8 cellular contexts compared by ENCODE assay signal in the genomic region with DNA sequence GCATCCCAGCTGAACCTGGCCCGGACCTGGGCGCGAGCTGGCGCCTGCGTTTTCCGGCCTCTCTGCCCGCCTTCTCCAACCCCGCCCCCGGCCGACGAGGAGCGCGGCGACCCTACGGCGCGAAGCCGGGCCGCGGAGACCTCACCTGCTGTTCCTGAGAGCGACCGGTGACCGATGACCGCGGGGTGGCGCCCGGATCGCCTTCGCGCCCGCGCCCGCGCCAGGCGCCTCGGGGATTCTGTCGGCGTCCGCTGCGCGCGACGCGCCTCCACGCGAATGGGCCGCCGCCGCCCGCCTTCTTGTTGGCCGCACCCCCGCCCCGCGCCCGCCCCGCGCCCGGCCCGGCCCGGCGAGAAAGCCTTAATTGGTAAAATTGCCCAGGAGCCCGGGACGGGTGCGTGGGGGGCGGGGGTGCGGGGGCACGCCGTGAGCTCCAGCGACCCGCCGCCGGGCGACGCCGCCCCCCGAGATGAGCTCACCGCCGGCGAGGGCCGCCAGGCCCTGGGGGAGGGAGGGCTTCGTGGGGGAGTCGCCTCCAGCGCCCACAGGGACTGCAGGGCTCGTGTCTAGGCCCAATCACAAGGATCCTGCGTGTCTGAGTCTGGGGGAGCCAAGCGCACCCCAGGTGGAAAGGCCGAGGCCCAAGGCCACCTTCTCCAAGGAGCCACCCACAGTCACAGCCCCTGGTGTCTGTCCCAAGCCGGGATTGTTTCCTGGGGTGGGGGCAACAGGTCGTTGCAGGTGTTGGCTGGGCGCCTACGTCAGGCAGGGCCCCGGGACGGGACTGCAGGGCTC. TPM values are rescaled to one million over a fixed set of nuclear protein-coding genes. Genes with fewer than 3 reads are reported as not detected.
A peak's percentile ranks its signal among the peaks of the same experiment; 100 is the strongest.
DNase-seq lines count a peak whose midpoint lies in the region; ATAC-seq and TF ChIP-seq lines count a peak whose summit lies in the region.

A gene with protein sequence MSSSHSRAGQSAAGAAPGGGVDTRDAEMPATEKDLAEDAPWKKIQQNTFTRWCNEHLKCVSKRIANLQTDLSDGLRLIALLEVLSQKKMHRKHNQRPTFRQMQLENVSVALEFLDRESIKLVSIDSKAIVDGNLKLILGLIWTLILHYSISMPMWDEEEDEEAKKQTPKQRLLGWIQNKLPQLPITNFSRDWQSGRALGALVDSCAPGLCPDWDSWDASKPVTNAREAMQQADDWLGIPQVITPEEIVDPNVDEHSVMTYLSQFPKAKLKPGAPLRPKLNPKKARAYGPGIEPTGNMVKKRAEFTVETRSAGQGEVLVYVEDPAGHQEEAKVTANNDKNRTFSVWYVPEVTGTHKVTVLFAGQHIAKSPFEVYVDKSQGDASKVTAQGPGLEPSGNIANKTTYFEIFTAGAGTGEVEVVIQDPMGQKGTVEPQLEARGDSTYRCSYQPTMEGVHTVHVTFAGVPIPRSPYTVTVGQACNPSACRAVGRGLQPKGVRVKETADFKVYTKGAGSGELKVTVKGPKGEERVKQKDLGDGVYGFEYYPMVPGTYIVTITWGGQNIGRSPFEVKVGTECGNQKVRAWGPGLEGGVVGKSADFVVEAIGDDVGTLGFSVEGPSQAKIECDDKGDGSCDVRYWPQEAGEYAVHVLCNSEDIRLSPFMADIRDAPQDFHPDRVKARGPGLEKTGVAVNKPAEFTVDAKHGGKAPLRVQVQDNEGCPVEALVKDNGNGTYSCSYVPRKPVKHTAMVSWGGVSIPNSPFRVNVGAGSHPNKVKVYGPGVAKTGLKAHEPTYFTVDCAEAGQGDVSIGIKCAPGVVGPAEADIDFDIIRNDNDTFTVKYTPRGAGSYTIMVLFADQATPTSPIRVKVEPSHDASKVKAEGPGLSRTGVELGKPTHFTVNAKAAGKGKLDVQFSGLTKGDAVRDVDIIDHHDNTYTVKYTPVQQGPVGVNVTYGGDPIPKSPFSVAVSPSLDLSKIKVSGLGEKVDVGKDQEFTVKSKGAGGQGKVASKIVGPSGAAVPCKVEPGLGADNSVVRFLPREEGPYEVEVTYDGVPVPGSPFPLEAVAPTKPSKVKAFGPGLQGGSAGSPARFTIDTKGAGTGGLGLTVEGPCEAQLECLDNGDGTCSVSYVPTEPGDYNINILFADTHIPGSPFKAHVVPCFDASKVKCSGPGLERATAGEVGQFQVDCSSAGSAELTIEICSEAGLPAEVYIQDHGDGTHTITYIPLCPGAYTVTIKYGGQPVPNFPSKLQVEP (N-terminal part only) (minus strand): TSS at position 274 of the 795 bp plus-strand sequence. CDS start 3,389 bp downstream, outside the sequence.

- H3K9me3 ChIP-seq in RWPE2 (ENCODE audit: severe bottlenecking) (no peaks in the 10 kb centered on the region), endodermal cell (ENCODE audit: control insufficient read depth, low read length) (no peaks in the 10 kb centered on the region), upper lobe of left lung (peaks cover 0 to 23% (median 0%) of the 10 kb centered on the region in 4 donors)

- TF ChIP-seq POLR2A in upper lobe of left lung (IDR thresholded peaks at IDR 0.05), result peak in 1 of 4 donors; percentile 17

- ATAC-seq in RWPE2 (ENCODE audit: low read depth), result no peak
- ATAC-seq in upper lobe of left lung (ENCODE audit: low FRiP score in 2 of 2), result no peak

- peaks cover 16% of the 10 kb centered on the region for H3K27me3 Mint-ChIP-seq in endodermal cell (ENCODE audit: insufficient read depth)

- TF ChIP-seq CTCF in RWPE2 (IDR thresholded peaks at IDR 0.05; ENCODE audit: poor library complexity, severe bottlenecking), result no peak
- peak; percentile 23 for TF ChIP-seq CTCF in endodermal cell (conservative IDR thresholded peaks at IDR 0.05)
- peak in 3 of 6 experiments; percentile 28 to 36 (median 31) for TF ChIP-seq CTCF in upper lobe of left lung (IDR thresholded peaks at IDR 0.05)

- H3K27me3 ChIP-seq in RWPE2 (ENCODE audit: insufficient read depth, poor library complexity, severe bottlenecking) (no peaks in the 10 kb centered on the region), endodermal cell (ENCODE audit: control insufficient read depth, insufficient read depth, low read length, poor library complexity, severe bottlenecking) (no peaks in the 10 kb centered on the region), upper lobe of left lung (peaks cover 0 to 5% (median 0%) of the 10 kb centered on the region in 4 donors)

- H3K9ac ChIP-seq in endodermal cell (ENCODE audit: extremely low read depth, low read length, poor library complexity, severe bottlenecking), result peak within 1 kb of the TSS; percentile 6

- H3K27ac Mint-ChIP-seq in endodermal cell, result no peak within 1 kb of the TSS

- peak; percentile 75 for DNase-seq in activated effector memory CD4-positive, alpha-beta T cell treated with anti-CD3 and anti-CD28 coated beads, Interleukin-2, amount 50 U/mL, for 16 hours
- DNase-seq in activated effector memory CD4-positive, alpha-beta T cell treated with Interleukin-2 at 50 U/mL for 16 hours, result no peak
- DNase-seq in RWPE2 (ENCODE audit: low spot score) (no peak), endodermal cell (peak; percentile 83), mucosa of gallbladder (ENCODE audit: low spot score) (no peak), upper lobe of left lung (peak in 1 of 2 donors; percentile 91), middle frontal gyrus (ENCODE audit: extremely low spot score, low spot score) (no peak), NCI-H2081 (lab: John Stamatoyannopoulos, UW) (no peak)

- H3K4me1 Mint-ChIP-seq in endodermal cell, result no peaks in the 10 kb centered on the region

- WGBS in endodermal cell (ENCODE audit: insufficient coverage in 1 of 2, insufficient read length in 1 of 2), 2 experiments, result 9% methylated on average over 76 of the region's 93 CpGs; no CpG with 5 or more reads in 1 of the 2 experiments
- 37% methylated on average over 67 of the region's 93 CpGs; no CpG with 5 or more reads in 1 of the 2 donors for WGBS in upper lobe of left lung, 2 donors

- H3K9me3 Mint-ChIP-seq in endodermal cell, result peaks cover 44% of the 10 kb centered on the region

- H3K4me3 ChIP-seq in RWPE2 (ENCODE audit: severe bottlenecking) (peak within 1 kb of the TSS; percentile 45), endodermal cell (ENCODE audit: low read length) (peak within 1 kb of the TSS; percentile 77), upper lobe of left lung (peak within 1 kb of the TSS in 3 of 4 donors; percentile 43 to 88 (median 78))

- H3K36me3 ChIP-seq in RWPE2 (ENCODE audit: low read depth) (peaks cover 8% of the 10 kb centered on the region), endodermal cell (ENCODE audit: control insufficient read depth, insufficient read depth, low read length) (peaks cover 8% of the 10 kb centered on the region), upper lobe of left lung (no peaks in the 10 kb centered on the region)

- H3K27ac ChIP-seq in RWPE2 (ENCODE audit: poor library complexity, severe bottlenecking), result peak within 1 kb of the TSS; percentile 97
- H3K27ac ChIP-seq in endodermal cell (ENCODE audit: low read depth, low read length), result no peak within 1 kb of the TSS
- peak within 1 kb of the TSS; percentile 30 to 89 (median 57) for H3K27ac ChIP-seq in upper lobe of left lung

- peaks cover 6% of the 10 kb centered on the region for H3K4me1 ChIP-seq in RWPE2 (ENCODE audit: insufficient read depth, poor library complexity, severe bottlenecking)
- H3K4me1 ChIP-seq in endodermal cell (ENCODE audit: control insufficient read depth, insufficient read depth, low read length), result no peaks in the 10 kb centered on the region
- peaks cover 15 to 48% (median 21%) of the 10 kb centered on the region in 4 donors for H3K4me1 ChIP-seq in upper lobe of left lung

- H3K36me3 Mint-ChIP-seq in endodermal cell (ENCODE audit: low read depth), result peaks cover 6% of the 10 kb centered on the region

- H3K4me3 Mint-ChIP-seq in endodermal cell, result peak within 1 kb of the TSS; percentile 45

- no peak for TF ChIP-seq EP300 in upper lobe of left lung (IDR thresholded peaks at IDR 0.05)

RNA-seq across cellular contexts. Expression of the gene that starts here (rescaled TPM):
- total RNA-seq in endodermal cell (1,000 to 10,000 TPM; 1,074 to 1,251 TPM), mucosa of gallbladder (2,367 TPM), upper lobe of left lung (1,000 to 10,000 TPM in 5 of 6 donors, 100 to 1,000 TPM in 1; 800 to 1,760 (median 1,298) TPM)
- polyA plus RNA-seq in endodermal cell (2013, experiment 1 of 2), result 609 TPM
- 609 TPM for polyA plus RNA-seq in endodermal cell (2013, experiment 2 of 2)

Comparison
In these comparisons a context has a peak if more than half of its experiments do, and no peak if none do; other contexts are left out.
1. DNase-seq: peak in activated effector memory CD4-positive, alpha-beta T cell treated with anti-CD3 and anti-CD28 coated beads, Interleukin-2, amount 50 U/mL, for 16 hours (single experiment) and endodermal cell (single experiment); none in activated effector memory CD4-positive, alpha-beta T cell treated with Interleukin-2 at 50 U/mL for 16 hours (single experiment), RWPE2 (single experiment), mucosa of gallbladder (single experiment), middle frontal gyrus (single experiment) and NCI-H2081 (0 of 2).
2. Peak in every context shown above with its lines, with median percentiles within 50 percentile points of each other: H3K4me3 ChIP-seq.